In genomic region chr17:8106980-8107379, GRCh38 we compare ENCODE assay signal across 6 cellular contexts. TPM values are rescaled to one million over a fixed set of nuclear protein-coding genes. Genes with fewer than 3 reads are reported as not detected.
"Had no signal": no experiment of that assay in that cellular context is flagged by ENCODE, and none has a peak within 500 bp of the region (broad histone marks: within the 10 kb centered on the region; RNA-seq: fewer than 3 reads in every experiment).

No MANE protein-coding gene starts in this region.

RNA-seq across cellular contexts. Expression of gene ALOXE3, which starts 11.3 kb away (rescaled TPM):
- total RNA-seq: H4, H7, HepG2 had no signal
- polyA plus RNA-seq: IgD-negative memory B cell had no signal

RNA-seq across cellular contexts. Expression of gene HES7, which starts 16.9 kb away (rescaled TPM):
- total RNA-seq: GM23248, HepG2 had no signal
- polyA plus RNA-seq: GM23248, HepG2, IgD-negative memory B cell had no signal

RNA-seq across cellular contexts. Expression of gene ALOX12B, which starts 19.5 kb away (rescaled TPM):
- total RNA-seq: GM23248, H4, H7, HepG2, HFFc6 had no signal
- polyA plus RNA-seq: GM23248 had no signal
